Comparison of ENCODE assay signal across 29 cellular contexts in the genomic region with DNA sequence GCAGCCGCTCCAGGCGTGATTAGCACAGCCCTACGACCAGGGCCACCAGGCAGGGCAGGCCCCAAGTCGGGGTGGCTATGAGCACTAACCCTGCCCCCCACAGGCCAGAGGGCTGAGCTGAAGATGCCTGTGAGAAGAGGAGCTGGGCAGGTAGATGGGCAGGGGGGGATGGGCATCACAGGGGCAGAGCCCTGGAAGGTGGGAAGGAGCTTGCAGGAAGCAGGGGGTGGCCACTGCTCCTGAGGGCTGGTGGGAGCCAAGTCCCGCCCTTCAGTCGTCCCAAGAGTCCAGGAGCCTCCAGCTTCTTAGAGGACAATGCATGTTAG. TPM values are rescaled to one million over a fixed set of nuclear protein-coding genes. Genes with fewer than 3 reads are reported as not detected.
DNase-seq lines count a peak whose midpoint lies in the region; ATAC-seq and TF ChIP-seq lines count a peak whose summit lies in the region.
"Had no signal": no experiment of that assay in that cellular context is flagged by ENCODE, and none has a peak within 500 bp of the region (broad histone marks: within the 10 kb centered on the region; RNA-seq: fewer than 3 reads in every experiment).

No MANE protein-coding gene starts in this region.

- H3K4me1 Mint-ChIP-seq in WTC11, result peaks cover 9% of the 10 kb centered on the region
- peaks cover 18% of the 10 kb centered on the region for H3K4me1 Mint-ChIP-seq in neural progenitor cell
- H3K4me1 Mint-ChIP-seq in activated T-cell treated with anti-CD3 and anti-CD28 coated beads, Interleukin-2, amount 50 U/mL, for 24 hours (ENCODE audit: low read depth), result no peaks in the 10 kb centered on the region

- BruUV-seq in IMR-90 (replicated peaks; lab: Mats Ljungman, UMichigan) (no TSS peak), A673 (replicated peaks; lab: Mats Ljungman, UMichigan) (no TSS peak)

- H4K20me1 ChIP-seq in IMR-90 (ENCODE audit: insufficient read depth, low read length), result no peaks in the 10 kb centered on the region
- H4K20me1 ChIP-seq in neural progenitor cell (ENCODE audit: low read depth), result no peaks in the 10 kb centered on the region

- H4K5ac ChIP-seq in IMR-90 (ENCODE audit: low read depth, low read length), result no peak overlapping the region

- in situ Hi-C loops in IMR-90 (cut with MboI; ENCODE audit: low sequenced_read_pairs), result no loop called here

- POLR2A ChIA-PET in IMR-90 (lab: Charles Lee; ENCODE audit: unreplicated experiment), result no interaction called here
- POLR2A ChIA-PET in WTC11 (lab: Charles Lee), result no interaction called here
- POLR2A ChIA-PET in A673 (lab: Charles Lee; ENCODE audit: low non-redundant PET), result no interaction called here

- no peak overlapping the region for H3K23ac ChIP-seq in IMR-90 (ENCODE audit: low read depth, low read length)

- peaks cover 3% of the 10 kb centered on the region; the same call in 1 of the 2 replicates for H3K4me1 ChIP-seq in IMR-90 (ENCODE audit: control insufficient read depth, insufficient read depth, low read length)
- peaks cover 13% of the 10 kb centered on the region for H3K4me1 ChIP-seq in neural progenitor cell
- no peaks in the 10 kb centered on the region for H3K4me1 ChIP-seq in A673 (ENCODE audit: insufficient read depth, low read length, poor library complexity, severe bottlenecking)
- H3K4me1 ChIP-seq: SJCRH30 had no signal

- H3K36me3 Mint-ChIP-seq in WTC11, result no peaks in the 10 kb centered on the region
- H3K36me3 Mint-ChIP-seq in neural progenitor cell, result no peaks in the 10 kb centered on the region
- peaks cover 2% of the 10 kb centered on the region for H3K36me3 Mint-ChIP-seq in activated T-cell treated with anti-CD3 and anti-CD28 coated beads, Interleukin-2, amount 50 U/mL, for 24 hours (ENCODE audit: low read depth)
- H3K36me3 Mint-ChIP-seq: activated naive CD8-positive, alpha-beta T cell; IgD-negative memory B cell; naive thymus-derived CD8-positive, alpha-beta T cell had no signal

- no peak overlapping the region for H2AK9ac ChIP-seq in IMR-90 (replicated peaks; ENCODE audit: low read depth, low read length, poor library complexity)

- H2BK15ac ChIP-seq in IMR-90 (ENCODE audit: low read depth, low read length), result no peak overlapping the region

- peaks cover 2% of the 10 kb centered on the region for H3F3A ChIP-seq in neural progenitor cell (ENCODE audit: low read depth)

- H3K27ac Mint-ChIP-seq in WTC11 (no peak overlapping the region), neural progenitor cell (no peak overlapping the region)
- no peak overlapping the region for H3K27ac Mint-ChIP-seq in activated T-cell treated with anti-CD3 and anti-CD28 coated beads, Interleukin-2, amount 50 U/mL, for 24 hours
- H3K27ac Mint-ChIP-seq: activated naive CD8-positive, alpha-beta T cell; stimulated activated naive CD8-positive, alpha-beta T cell treated with anti-CD3 and anti-CD28 coated beads, Interleukin-15, amount 100 ng/mL, for 72 hours had no signal

- H2BK120ac ChIP-seq in IMR-90 (ENCODE audit: low read depth, low read length), result no peak overlapping the region

- H3K4me3 Mint-ChIP-seq in WTC11, result no peak overlapping the region
- no peak overlapping the region for H3K4me3 Mint-ChIP-seq in neural progenitor cell
- no peak overlapping the region for H3K4me3 Mint-ChIP-seq in activated T-cell treated with anti-CD3 and anti-CD28 coated beads, Interleukin-2, amount 50 U/mL, for 24 hours
- H3K4me3 Mint-ChIP-seq: activated naive CD8-positive, alpha-beta T cell; IgD-negative memory B cell; naive thymus-derived CD8-positive, alpha-beta T cell; stimulated activated naive CD8-positive, alpha-beta T cell treated with anti-CD3 and anti-CD28 coated beads, Interleukin-15, amount 100 ng/mL, for 72 hours had no signal

- H2AFZ ChIP-seq in IMR-90 (replicated peaks; ENCODE audit: low read length, poor library complexity) (peak overlapping the region; percentile 29), neural progenitor cell (replicated peaks) (peak overlapping the region; percentile 72)

- H4K91ac ChIP-seq in IMR-90 (ENCODE audit: insufficient read depth, low read depth, low read length), result no peak overlapping the region

- H3K27ac ChIP-seq in IMR-90 (ENCODE audit: insufficient read depth, low read length), result no peak overlapping the region
- H3K27ac ChIP-seq in neural progenitor cell, result no peak overlapping the region
- no peak overlapping the region for H3K27ac ChIP-seq in A673 (ENCODE audit: low read depth, low read length, poor library complexity, severe bottlenecking)
- H3K27ac ChIP-seq: Peyer's patch, SJCRH30, thoracic aorta, WERI-Rb-1 had no signal

- H2BK5ac ChIP-seq in IMR-90 (ENCODE audit: low read depth, low read length, poor library complexity, severe bottlenecking), result no peak overlapping the region

- H3K4me3 ChIP-seq in IMR-90 (ENCODE audit: insufficient read depth, low read depth, low read length) (no peak overlapping the region), neural progenitor cell (no peak overlapping the region), A673 (ENCODE audit: low read depth, low read length, poor library complexity, severe bottlenecking) (no peak overlapping the region)
- H3K4me3 ChIP-seq: Peyer's patch, SJCRH30, thoracic aorta had no signal

- H3K56ac ChIP-seq in IMR-90 (ENCODE audit: extremely low read depth, insufficient read depth, low read length), result no peak overlapping the region

- no peak overlapping the region for H3K18ac ChIP-seq in IMR-90 (ENCODE audit: low read depth, low read length)

- no peak for ATAC-seq in IMR-90 (ENCODE audit: low read depth)
- peak; percentile 69 for ATAC-seq in WTC11
- ATAC-seq in left ventricle myocardium superior, result no peak
- ATAC-seq: HCT116; naive thymus-derived CD8-positive, alpha-beta T cell; stimulated activated naive CD8-positive, alpha-beta T cell treated with anti-CD3 and anti-CD28 coated beads, Interleukin-15, amount 100 ng/mL, for 72 hours had no signal

- no CpG with 5 or more reads among the region's 6 CpGs for WGBS in IMR-90 (ENCODE audit: extremely low coverage in 2 of 2, insufficient read length in 1 of 2), 2 experiments

- no peaks in the 10 kb centered on the region for H3K79me1 ChIP-seq in IMR-90 (ENCODE audit: low read depth in 1 of 2, low read length in 2 of 2)

- H3K4me2 ChIP-seq in IMR-90 (ENCODE audit: low read depth, low read length), result no peak overlapping the region
- no peak overlapping the region for H3K4me2 ChIP-seq in neural progenitor cell

- intact Hi-C loops in IMR-90 (cut with micrococcal nuclease) (loop anchor here (10.0 kb wide), 1 partner anchor 146 kb away; the partner anchor contains the start of genes CFAP99 and ZFYVE28), left ventricle myocardium superior (cut with micrococcal nuclease) (no loop called here), A673 (cut with micrococcal nuclease; ENCODE audit: unreplicated experiment) (loop anchor here (10.0 kb wide), 1 partner anchor 146 kb away; the partner anchor contains the start of genes CFAP99 and ZFYVE28)

- H3K36me3 ChIP-seq in IMR-90 (ENCODE audit: control insufficient read depth, insufficient read depth, low read length) (no peaks in the 10 kb centered on the region), neural progenitor cell (no peaks in the 10 kb centered on the region), A673 (ENCODE audit: insufficient read depth, low read length, poor library complexity, severe bottlenecking) (no peaks in the 10 kb centered on the region)
- H3K36me3 ChIP-seq: SJCRH30, thoracic aorta, WERI-Rb-1 had no signal

- H4K8ac ChIP-seq in IMR-90 (ENCODE audit: low read depth in 2 of 2, low read length in 2 of 2), result no peak overlapping the region

- H2AK5ac ChIP-seq in IMR-90 (ENCODE audit: low read depth, low read length), result no peak overlapping the region

- H3K9ac ChIP-seq in IMR-90 (ENCODE audit: low read depth, low read length), result no peak overlapping the region
- no peak overlapping the region for H3K9ac ChIP-seq in neural progenitor cell

- CTCF ChIA-PET in IMR-90 (lab: Yijun Ruan, JAX) (no interaction called here), WTC11 (lab: Charles Lee) (interaction anchor here (0.5 to 1.8 kb wide), 14 partner anchors 13 to 276 kb away, joined by 3 to 12 read pairs (median 4); partner anchors contain the start of genes CFAP99, HAUS3 and POLN), A673 (lab: Charles Lee) (no interaction called here)

- H3K9me3 ChIP-seq in IMR-90 (ENCODE audit: control insufficient read depth, insufficient read depth, low read length), result no peaks in the 10 kb centered on the region
- no peaks in the 10 kb centered on the region for H3K9me3 ChIP-seq in neural progenitor cell (ENCODE audit: low read depth)
- H3K9me3 ChIP-seq in A673 (ENCODE audit: low read depth, low read length, poor library complexity, severe bottlenecking), result no peaks in the 10 kb centered on the region
- H3K9me3 ChIP-seq: Peyer's patch, SJCRH30, thoracic aorta had no signal

- DNase-seq in IMR-90, result no peak
- peak; percentile 35 for DNase-seq in WTC11 (ENCODE audit: low spot score)
- DNase-seq in left ventricle myocardium superior, result peak; percentile 25
- DNase-seq in neural progenitor cell (ENCODE audit: low spot score), result peak; percentile 26
- no peak for DNase-seq in stimulated activated CD4-positive, alpha-beta T cell treated with anti-CD3 and anti-CD28 coated beads, Interleukin-2, amount 100 ng/mL, for 24 hours
- no peak for DNase-seq in activated T-cell treated with anti-CD3 and anti-CD28 coated beads, Interleukin-2, amount 50 U/mL, for 24 hours
- no peak for DNase-seq in A673 (ENCODE audit: low spot score)
- no peak for DNase-seq in NOMO-1 treated with DMSO at 0.1 percent for 48 hours (lab: John Stamatoyannopoulos, UW; ENCODE audit: unreplicated experiment)
- DNase-seq: activated CD4-positive, alpha-beta T cell treated with anti-CD3 and anti-CD28 coated beads for 48 hours; activated effector memory CD4-positive, alpha-beta T cell treated with Interleukin-2 at 50 U/mL for 16 hours; C1 segment of cervical spinal cord; cortex of kidney; DMS53; glutamatergic neuron; islet precursor cell; naive thymus-derived CD8-positive, alpha-beta T cell; NCI-H1048; NCI-H1694 treated with DMSO at 0.1 percent for 48 hours; NCI-H2171 treated with DMSO at 0.1 percent for 48 hours; NCI-H524; NK-92 treated with Interleukin-12 subunit alpha and Interleukin-12 subunit beta, amount 100 ng/mL, for 24 hours; Peyer's patch; SJCRH30; stimulated activated naive CD8-positive, alpha-beta T cell treated with anti-CD3 and anti-CD28 coated beads, Interleukin-15, amount 100 ng/mL, for 72 hours; WERI-Rb-1 had no signal

- H2BK20ac ChIP-seq in IMR-90 (ENCODE audit: low read depth, low read length), result no peak overlapping the region

- no peak for TF ChIP-seq RAD21 in IMR-90 (IDR thresholded peaks at IDR 0.05; ENCODE audit: low read length)

- dilution Hi-C loops in IMR-90 (cut with HindIII; ENCODE audit: low sequenced_read_pairs, unreplicated experiment), result no loop called here

- H3K27me3 Mint-ChIP-seq in WTC11 (ENCODE audit: low read depth) (no peaks in the 10 kb centered on the region), neural progenitor cell (ENCODE audit: insufficient read depth, low read depth) (peaks cover 5% of the 10 kb centered on the region)
- H3K27me3 Mint-ChIP-seq in activated T-cell treated with anti-CD3 and anti-CD28 coated beads, Interleukin-2, amount 50 U/mL, for 24 hours, result no peaks in the 10 kb centered on the region
- H3K27me3 Mint-ChIP-seq: activated naive CD8-positive, alpha-beta T cell; naive thymus-derived CD8-positive, alpha-beta T cell; stimulated activated naive CD8-positive, alpha-beta T cell treated with anti-CD3 and anti-CD28 coated beads, Interleukin-15, amount 100 ng/mL, for 72 hours had no signal

- no peak overlapping the region for H3K14ac ChIP-seq in IMR-90 (replicated peaks; ENCODE audit: low read depth, low read length)

- H3K9me1 ChIP-seq in IMR-90 (ENCODE audit: insufficient read depth, low read length), result no peaks in the 10 kb centered on the region

- peaks cover 2% of the 10 kb centered on the region; the same call in 1 of the 2 replicates for H3K27me3 ChIP-seq in IMR-90 (ENCODE audit: control insufficient read depth, insufficient read depth, low read length)
- H3K27me3 ChIP-seq in neural progenitor cell, result no peaks in the 10 kb centered on the region
- H3K27me3 ChIP-seq in A673 (replicated peaks; ENCODE audit: insufficient read depth, low read depth, low read length, poor library complexity), result no peaks in the 10 kb centered on the region
- H3K27me3 ChIP-seq: Peyer's patch had no signal

- no peaks in the 10 kb centered on the region for H3K9me3 Mint-ChIP-seq in WTC11
- no peaks in the 10 kb centered on the region for H3K9me3 Mint-ChIP-seq in neural progenitor cell
- H3K9me3 Mint-ChIP-seq in activated T-cell treated with anti-CD3 and anti-CD28 coated beads, Interleukin-2, amount 50 U/mL, for 24 hours, result no peaks in the 10 kb centered on the region
- H3K9me3 Mint-ChIP-seq: IgD-negative memory B cell; naive thymus-derived CD8-positive, alpha-beta T cell; stimulated activated naive CD8-positive, alpha-beta T cell treated with anti-CD3 and anti-CD28 coated beads, Interleukin-15, amount 100 ng/mL, for 72 hours had no signal

- no peak for TF ChIP-seq POLR2A in IMR-90 (IDR thresholded peaks at IDR 0.05; ENCODE audit: low read depth, low read length)

- no peak overlapping the region for H3K4ac ChIP-seq in IMR-90 (ENCODE audit: low read depth, low read length)

- no peaks in the 10 kb centered on the region for H3K79me2 ChIP-seq in neural progenitor cell (ENCODE audit: low read depth)

- TF ChIP-seq CTCF in IMR-90 (conservative IDR thresholded peaks at IDR 0.05; ENCODE audit: low read depth, low read length), result no peak
- TF ChIP-seq CTCF in WTC11 (IDR thresholded peaks at IDR 0.05), result no peak
- TF ChIP-seq CTCF in neural progenitor cell (IDR thresholded peaks at IDR 0.05), result no peak
- TF ChIP-seq CTCF in A673 (conservative IDR thresholded peaks at IDR 0.05; ENCODE audit: low read depth, low read length), result no peak

RNA-seq across cellular contexts. Expression of gene MXD4, which starts 7.3 kb away (rescaled TPM):
- 22.8 and 25.6 TPM in 2 replicates for total RNA-seq in IMR-90 (2012; rRNA removed)
- 54.4 and 63.6 TPM in 2 replicates for polyA plus RNA-seq in IMR-90 (2012; rRNA removed)
- 57.4 and 87.5 TPM in 2 replicates for polyA plus RNA-seq in IMR-90 (2012; cell fraction: cytosol; rRNA removed)
- polyA plus RNA-seq in IMR-90 (2012; cell fraction: nucleus; rRNA removed; ENCODE audit: low replicate concordance), result 81.6 and 159 TPM in 2 replicates
- total RNA-seq in WTC11 (2021), result 17.7 to 22.7 TPM (median 20.4 TPM) in 3 replicates
- total RNA-seq in left ventricle myocardium superior, result 44.0 TPM
- 22.7 and 58.8 TPM in 2 replicates for total RNA-seq in neural progenitor cell (ENCODE audit: low replicate concordance)
- total RNA-seq in A673 (2021), result 9.1 and 12.7 TPM in 2 replicates

RNA-seq across cellular contexts. Expression of gene HAUS3, which starts 27.2 kb away (rescaled TPM):
- 4.3 and 6.9 TPM in 2 replicates for total RNA-seq in IMR-90 (2012; rRNA removed)
- 3.6 and 4.8 TPM in 2 replicates for polyA plus RNA-seq in IMR-90 (2012; rRNA removed)
- 3.0 and 5.8 TPM in 2 replicates for polyA plus RNA-seq in IMR-90 (2012; cell fraction: cytosol; rRNA removed)
- polyA plus RNA-seq in IMR-90 (2012; cell fraction: nucleus; rRNA removed; ENCODE audit: low replicate concordance), result 9.9 and 13.2 TPM in 2 replicates
- total RNA-seq in WTC11 (2021), result 11.9 to 14.7 TPM (median 12.4 TPM) in 3 replicates
- 8.2 TPM for total RNA-seq in left ventricle myocardium superior
- 24.4 and 25.0 TPM in 2 replicates for total RNA-seq in neural progenitor cell (ENCODE audit: low replicate concordance)
- 25.6 and 27.7 TPM in 2 replicates for total RNA-seq in A673 (2021)

RNA-seq across cellular contexts. Expression of gene POLN, which starts 27.2 kb away (rescaled TPM):
- total RNA-seq in IMR-90 (2012; rRNA removed) (0.72 and 1.1 TPM in 2 replicates), WTC11 (2021) (2.5 to 3.5 TPM (median 2.8 TPM) in 3 replicates), left ventricle myocardium superior (1.9 TPM), neural progenitor cell (ENCODE audit: low replicate concordance) (1.5 and 1.7 TPM in 2 replicates), A673 (2021) (2.5 and 4.0 TPM in 2 replicates)
- 0.63 and 0.82 TPM in 2 replicates for polyA plus RNA-seq in IMR-90 (2012; rRNA removed)
- 0.03 and 0.63 TPM in 2 replicates for polyA plus RNA-seq in IMR-90 (2012; cell fraction: cytosol; rRNA removed)
- 3.3 and 5.4 TPM in 2 replicates for polyA plus RNA-seq in IMR-90 (2012; cell fraction: nucleus; rRNA removed; ENCODE audit: low replicate concordance)

Comparison
In these comparisons a context has a peak if more than half of its experiments do, and no peak if none do; other contexts are left out.
1. DNase-seq: peak in WTC11 (single experiment), left ventricle myocardium superior (single experiment) and neural progenitor cell (single experiment); none in IMR-90 (single experiment), stimulated activated CD4-positive, alpha-beta T cell treated with anti-CD3 and anti-CD28 coated beads, Interleukin-2, amount 100 ng/mL, for 24 hours (0 of 2), activated T-cell treated with anti-CD3 and anti-CD28 coated beads, Interleukin-2, amount 50 U/mL, for 24 hours (single experiment), A673 (single experiment) and NOMO-1 treated with DMSO at 0.1 percent for 48 hours (single experiment).